In the genomic region with DNA sequence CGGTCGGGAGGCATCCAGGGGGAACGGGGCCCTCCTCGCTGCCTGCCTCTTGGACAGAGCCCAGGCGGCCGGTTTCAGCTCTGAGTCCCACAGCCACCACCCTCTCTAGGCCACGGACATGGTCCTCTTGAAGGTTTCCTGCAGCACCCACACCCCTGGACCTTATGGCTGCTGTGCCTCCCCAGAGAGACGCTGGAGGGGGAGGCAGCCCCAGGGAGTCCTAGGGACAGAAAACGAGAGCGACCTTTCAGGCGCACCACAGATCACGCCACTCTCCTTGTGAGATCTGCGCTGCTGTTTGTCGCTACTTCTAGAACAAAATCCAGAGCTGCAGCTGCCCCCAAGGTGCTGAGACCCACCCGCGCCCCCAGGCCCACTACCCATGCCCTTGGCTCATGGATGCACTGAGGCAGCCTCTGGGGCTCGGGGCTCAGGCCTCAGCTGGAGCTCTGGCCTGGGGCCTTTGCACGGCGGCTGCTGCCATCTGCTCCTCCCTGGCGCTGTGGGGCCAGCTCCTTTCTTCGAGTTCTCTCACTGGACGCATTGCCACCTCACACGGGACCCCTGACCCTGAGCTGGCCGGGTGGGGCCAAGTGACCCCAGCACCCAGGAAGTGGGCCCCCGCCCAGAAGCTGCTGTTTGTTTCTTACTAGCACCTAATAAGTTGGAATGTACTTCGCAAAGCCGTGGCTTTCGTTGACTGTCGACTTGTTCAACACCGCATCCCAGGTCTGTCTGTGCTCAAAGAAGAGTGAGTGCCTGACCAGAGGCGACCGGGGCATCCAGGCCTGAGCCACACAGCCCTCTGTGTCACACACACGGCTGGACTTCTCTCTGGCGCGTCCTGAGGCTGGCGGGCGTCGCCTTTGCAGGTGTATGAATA, we compare ENCODE assay signal across 10 cellular contexts.
DNase-seq lines count a peak whose midpoint lies in the region; ATAC-seq and TF ChIP-seq lines count a peak whose summit lies in the region.
"Had no signal": no experiment of that assay in that cellular context is flagged by ENCODE, and none has a peak within 500 bp of the region (broad histone marks: within the 10 kb centered on the region; RNA-seq: fewer than 3 reads in every experiment).

No MANE protein-coding gene starts in this region.

- intact Hi-C loops in CD4-positive, alpha-beta memory T cell (cut with micrococcal nuclease) = no loop called here

- no peaks in the 10 kb centered on the region for H3K36me3 Mint-ChIP-seq in CD4-positive, alpha-beta memory T cell
- peaks cover 5% of the 10 kb centered on the region for H3K36me3 Mint-ChIP-seq in activated T-helper 17 cell treated with anti-CD3 and anti-CD28 coated beads, Interleukin-2, amount 50 U/mL, for 72 hours (ENCODE audit: low read depth)
- no peaks in the 10 kb centered on the region for H3K36me3 Mint-ChIP-seq in nephron progenitor cell (ENCODE audit: low read depth)

- H3K9me3 ChIP-seq in CD4-positive, alpha-beta memory T cell (ENCODE audit: control insufficient read depth in 1 of 2, low read length in 2 of 2) = no peaks in the 10 kb centered on the region
- H3K9me3 ChIP-seq in tibial nerve = no peaks in the 10 kb centered on the region
- H3K9me3 ChIP-seq: mucosa of descending colon had no signal

- TF ChIP-seq CTCF in nephron progenitor cell (IDR thresholded peaks at IDR 0.05) = no peak
- TF ChIP-seq CTCF in tibial nerve (IDR thresholded peaks at IDR 0.05) = no peak

- H3K4me1 ChIP-seq in CD4-positive, alpha-beta memory T cell (ENCODE audit: insufficient read depth, low read length) = no peaks in the 10 kb centered on the region
- H3K4me1 ChIP-seq in tibial nerve = peaks cover 0 to 6% (median 0%) of the 10 kb centered on the region in 4 donors

- peaks cover 0 to 3% of the 10 kb centered on the region in 2 donors for H3K27me3 Mint-ChIP-seq in CD4-positive, alpha-beta memory T cell
- H3K27me3 Mint-ChIP-seq in activated T-helper 17 cell treated with anti-CD3 and anti-CD28 coated beads, Interleukin-2, amount 50 U/mL, for 72 hours = peaks cover 5% of the 10 kb centered on the region
- peaks cover 13% of the 10 kb centered on the region for H3K27me3 Mint-ChIP-seq in nephron progenitor cell (ENCODE audit: low read depth, poor library complexity)
- H3K27me3 Mint-ChIP-seq: activated CD4-positive, alpha-beta T cell treated with anti-CD3 and anti-CD28 coated beads, Interleukin-2, amount 10 ng/mL, durations not matched to agents 7 days and 5 days had no signal

- H3K27ac Mint-ChIP-seq in CD4-positive, alpha-beta memory T cell = peak overlapping the region in 4 of 7 donors; percentile 23 to 91 (median 64)
- H3K27ac Mint-ChIP-seq in activated T-helper 17 cell treated with anti-CD3 and anti-CD28 coated beads, Interleukin-2, amount 50 U/mL, for 72 hours = peak overlapping the region; percentile 81
- H3K27ac Mint-ChIP-seq in nephron progenitor cell = no peak overlapping the region

- no peak overlapping the region for H3K4me3 ChIP-seq in CD4-positive, alpha-beta memory T cell (ENCODE audit: low read length in 2 of 2)
- no peak overlapping the region for H3K4me3 ChIP-seq in tibial nerve
- H3K4me3 ChIP-seq: mucosa of descending colon had no signal

- no peak overlapping the region for H3K27ac ChIP-seq in CD4-positive, alpha-beta memory T cell (ENCODE audit: low read depth, low read length)
- H3K27ac ChIP-seq in tibial nerve = no peak overlapping the region

- POLR2A ChIA-PET in CD4-positive, alpha-beta memory T cell (lab: Charles Lee; ENCODE audit: partially characterized antibody) = no interaction called here

- peaks cover 0 to 12% (median 0%) of the 10 kb centered on the region in 8 donors for H3K9me3 Mint-ChIP-seq in CD4-positive, alpha-beta memory T cell
- H3K9me3 Mint-ChIP-seq in activated T-helper 17 cell treated with anti-CD3 and anti-CD28 coated beads, Interleukin-2, amount 50 U/mL, for 72 hours = peaks cover 7% of the 10 kb centered on the region
- H3K9me3 Mint-ChIP-seq in nephron progenitor cell = peaks cover 4% of the 10 kb centered on the region

- no peaks in the 10 kb centered on the region for H3K36me3 ChIP-seq in CD4-positive, alpha-beta memory T cell (ENCODE audit: insufficient read depth, low read length)
- H3K36me3 ChIP-seq in tibial nerve = no peaks in the 10 kb centered on the region

- DNase-seq in CD4-positive, alpha-beta memory T cell = peak in 2 of 5 donors; percentile 13 to 19
- DNase-seq in Daoy (ENCODE audit: low read depth) (peak; percentile 29), mesenteric fat pad (ENCODE audit: low spot score) (peak; percentile 85), nephron progenitor cell (no peak), tibial nerve (ENCODE audit: low spot score in 2 of 2) (no peak)
- DNase-seq: activated CD4-positive, alpha-beta T cell treated with anti-CD3 and anti-CD28 coated beads, Interleukin-2, amount 10 ng/mL, durations not matched to agents 7 days and 5 days had no signal

- no peak for TF ChIP-seq POLR2A in tibial nerve (IDR thresholded peaks at IDR 0.05)

- no peak overlapping the region for H3K4me3 Mint-ChIP-seq in CD4-positive, alpha-beta memory T cell
- no peak overlapping the region for H3K4me3 Mint-ChIP-seq in activated T-helper 17 cell treated with anti-CD3 and anti-CD28 coated beads, Interleukin-2, amount 50 U/mL, for 72 hours
- no peak overlapping the region for H3K4me3 Mint-ChIP-seq in nephron progenitor cell

- no peak for TF ChIP-seq EP300 in tibial nerve (IDR thresholded peaks at IDR 0.05)

- peak; percentile 56 for ATAC-seq in activated T-helper 17 cell treated with anti-CD3 and anti-CD28 coated beads, Interleukin-2, amount 50 U/mL, for 72 hours (replicated peaks)
- ATAC-seq in GM21737 (IDR thresholded peaks at IDR 0.05; ENCODE audit: unreplicated experiment) (no peak), HG03432 (IDR thresholded peaks at IDR 0.05; ENCODE audit: unreplicated experiment) (no peak)

- H3K27me3 ChIP-seq in CD4-positive, alpha-beta memory T cell (ENCODE audit: insufficient read depth, low read length) = no peaks in the 10 kb centered on the region
- no peaks in the 10 kb centered on the region for H3K27me3 ChIP-seq in tibial nerve

- CTCF ChIA-PET in CD4-positive, alpha-beta memory T cell (lab: Charles Lee; ENCODE audit: partially characterized antibody) = no interaction called here

- H3K4me1 Mint-ChIP-seq in CD4-positive, alpha-beta memory T cell = peaks cover 0 to 8% (median under 1%) of the 10 kb centered on the region in 4 donors
- peaks cover 5% of the 10 kb centered on the region for H3K4me1 Mint-ChIP-seq in activated T-helper 17 cell treated with anti-CD3 and anti-CD28 coated beads, Interleukin-2, amount 50 U/mL, for 72 hours
- peaks cover 60% of the 10 kb centered on the region for H3K4me1 Mint-ChIP-seq in nephron progenitor cell
- H3K4me1 Mint-ChIP-seq: activated CD4-positive, alpha-beta T cell treated with anti-CD3 and anti-CD28 coated beads, Interleukin-2, amount 10 ng/mL, durations not matched to agents 7 days and 5 days had no signal

- WGBS in tibial nerve, 2 donors = 88 to 93% methylated on average over 30 to 35 of the region's 38 CpGs

Comparison
In these comparisons a context has a peak if more than half of its experiments do, and no peak if none do; other contexts are left out.
1. DNase-seq: peak in Daoy (single experiment) and mesenteric fat pad (single experiment); none in nephron progenitor cell (single experiment) and tibial nerve (0 of 2).